In genomic region chr19:45758921-45759320, GRCh38 we compare ENCODE assay signal across 24 cellular contexts. TPM values are rescaled to one million over a fixed set of nuclear protein-coding genes. Genes with fewer than 3 reads are reported as not detected.
"Had no signal": no experiment of that assay in that cellular context is flagged by ENCODE, and none has a peak within 500 bp of the region (broad histone marks: within the 10 kb centered on the region; RNA-seq: fewer than 3 reads in every experiment).

No MANE protein-coding gene starts in this region.

- H3K36me3 ChIP-seq: SJCRH30 had no signal

- H3K9me3 ChIP-seq: SJCRH30 had no signal

- DNase-seq: IMR-90, Kasumi-1, KG1, MM.1S, NCI-H1092 treated with DMSO at 0.1 percent for 48 hours, NCI-H1436, NCI-H187, NCI-H2029, NCI-H2081 treated with DMSO at 0.1 percent for 48 hours, NCI-H2171, NCI-H226, NCI-H446, NCI-H510A, NCI-H524 treated with DMSO at 0.1 percent for 48 hours, NCI-H69, NCI-H774, PC-3, SHP77 treated with DMSO at 0.1 percent for 48 hours, SJCRH30 had no signal

- H3K27ac ChIP-seq: SJCRH30 had no signal

- H3K4me3 ChIP-seq: SJCRH30 had no signal

- ATAC-seq: Panc1, PC-3, Right ventricle myocardium inferior, SK-N-SH treated with all-trans-retinoic acid at 6 μM for 48 hours had no signal

RNA-seq across cellular contexts. Expression of gene MEIOSIN, which starts 25.7 kb away (rescaled TPM):
- total RNA-seq: HT-29, IMR-90, OCI-LY7, PC-3, Right ventricle myocardium inferior, SJCRH30 had no signal
- polyA plus RNA-seq: IMR-90 had no signal
